Comparison of ENCODE assay signal across 25 cellular contexts in genomic region chr16:9381399-9381798, GRCh38.
"Had no signal": no experiment of that assay in that cellular context is flagged by ENCODE, and none has a peak within 500 bp of the region (broad histone marks: within the 10 kb centered on the region; RNA-seq: fewer than 3 reads in every experiment).

No MANE protein-coding gene starts in this region.

- ATAC-seq: stimulated activated effector memory CD8-positive, alpha-beta T cell treated with anti-CD3 and anti-CD28 coated beads, Interleukin-12 subunit alpha, Interleukin-12 subunit beta, amount 100 ng/mL, for 72 hours; stimulated activated memory B cell treated with anti-CD40 and anti-IgM and Interleukin-4, amounts not matched to agents 10 μg/mL and 1 μg/mL and 100 μg/mL, for 72 hours; stimulated activated naive B cell treated with anti-CD40 and anti-IgM and Interleukin-4, amounts not matched to agents 10 μg/mL and 1 μg/mL and 100 μg/mL, for 72 hours; stimulated activated naive CD8-positive, alpha-beta T cell treated with anti-CD3 and anti-CD28 coated beads, Interleukin-15, amount 100 ng/mL, for 72 hours; stimulated activated naive CD8-positive, alpha-beta T cell treated with anti-CD3 and anti-CD28 coated beads, Interleukin-15, Interleukin-2, amounts not matched to agents 100 U/mL and 50 U/mL, for 24 hours; upper lobe of right lung had no signal

- DNase-seq: stimulated activated CD4-positive, alpha-beta T cell treated with anti-CD3 and anti-CD28 coated beads, Interleukin-2, amount 100 ng/mL, for 48 hours; stimulated activated CD4-positive, alpha-beta T cell treated with anti-CD3 and anti-CD28 coated beads, Interleukin-4, amount 100 ng/mL, for 1 hour; stimulated activated CD4-positive, alpha-beta T cell treated with anti-CD3 and anti-CD28 coated beads, Interleukin-4, amount 100 ng/mL, for 24 hours; stimulated activated CD4-positive, alpha-beta T cell treated with anti-CD3 and anti-CD28 coated beads, Interleukin-4, amount 100 ng/mL, for 4 hours; stimulated activated CD8-positive, alpha-beta memory T cell treated with anti-CD3 and anti-CD28 coated beads, Interleukin-4, amount 100 ng/mL, for 48 hours; stimulated activated naive B cell treated with anti-CD40 and anti-IgM and Interleukin-4, amounts not matched to agents 10 μg/mL and 1 μg/mL and 100 μg/mL, for 72 hours; stimulated activated naive CD4-positive, alpha-beta T cell; stimulated activated naive CD8-positive, alpha-beta T cell treated with anti-CD3 and anti-CD28 coated beads, Interleukin-15, amount 100 ng/mL, for 72 hours; stimulated activated naive CD8-positive, alpha-beta T cell treated with anti-CD3 and anti-CD28 coated beads, Interleukin-15, Interleukin-2, amounts not matched to agents 100 U/mL and 50 U/mL, for 24 hours; stomach; substantia nigra; testis; thyroid gland; tibial artery; transverse colon; trophoblast cell; upper lobe of left lung; upper lobe of right lung; uterus had no signal

- H3K27ac ChIP-seq: stomach, suprapubic skin, testis, thoracic aorta, thyroid gland, tibial artery, tibial nerve, transverse colon, upper lobe of left lung, upper lobe of right lung, uterus, vagina had no signal
